ENCODE assay signal across 1 cellular context in genomic region chr9:91220021-91220420, GRCh38.
TF ChIP-seq lines count a peak whose summit lies in the region.

No MANE protein-coding gene starts in this region.

TF ChIP-seq in GM23338, 12 proteins besides CTCF, POLR2A, EP300 and RAD21 (continued from another document):
- TF ChIP-seq, protein P1, sequence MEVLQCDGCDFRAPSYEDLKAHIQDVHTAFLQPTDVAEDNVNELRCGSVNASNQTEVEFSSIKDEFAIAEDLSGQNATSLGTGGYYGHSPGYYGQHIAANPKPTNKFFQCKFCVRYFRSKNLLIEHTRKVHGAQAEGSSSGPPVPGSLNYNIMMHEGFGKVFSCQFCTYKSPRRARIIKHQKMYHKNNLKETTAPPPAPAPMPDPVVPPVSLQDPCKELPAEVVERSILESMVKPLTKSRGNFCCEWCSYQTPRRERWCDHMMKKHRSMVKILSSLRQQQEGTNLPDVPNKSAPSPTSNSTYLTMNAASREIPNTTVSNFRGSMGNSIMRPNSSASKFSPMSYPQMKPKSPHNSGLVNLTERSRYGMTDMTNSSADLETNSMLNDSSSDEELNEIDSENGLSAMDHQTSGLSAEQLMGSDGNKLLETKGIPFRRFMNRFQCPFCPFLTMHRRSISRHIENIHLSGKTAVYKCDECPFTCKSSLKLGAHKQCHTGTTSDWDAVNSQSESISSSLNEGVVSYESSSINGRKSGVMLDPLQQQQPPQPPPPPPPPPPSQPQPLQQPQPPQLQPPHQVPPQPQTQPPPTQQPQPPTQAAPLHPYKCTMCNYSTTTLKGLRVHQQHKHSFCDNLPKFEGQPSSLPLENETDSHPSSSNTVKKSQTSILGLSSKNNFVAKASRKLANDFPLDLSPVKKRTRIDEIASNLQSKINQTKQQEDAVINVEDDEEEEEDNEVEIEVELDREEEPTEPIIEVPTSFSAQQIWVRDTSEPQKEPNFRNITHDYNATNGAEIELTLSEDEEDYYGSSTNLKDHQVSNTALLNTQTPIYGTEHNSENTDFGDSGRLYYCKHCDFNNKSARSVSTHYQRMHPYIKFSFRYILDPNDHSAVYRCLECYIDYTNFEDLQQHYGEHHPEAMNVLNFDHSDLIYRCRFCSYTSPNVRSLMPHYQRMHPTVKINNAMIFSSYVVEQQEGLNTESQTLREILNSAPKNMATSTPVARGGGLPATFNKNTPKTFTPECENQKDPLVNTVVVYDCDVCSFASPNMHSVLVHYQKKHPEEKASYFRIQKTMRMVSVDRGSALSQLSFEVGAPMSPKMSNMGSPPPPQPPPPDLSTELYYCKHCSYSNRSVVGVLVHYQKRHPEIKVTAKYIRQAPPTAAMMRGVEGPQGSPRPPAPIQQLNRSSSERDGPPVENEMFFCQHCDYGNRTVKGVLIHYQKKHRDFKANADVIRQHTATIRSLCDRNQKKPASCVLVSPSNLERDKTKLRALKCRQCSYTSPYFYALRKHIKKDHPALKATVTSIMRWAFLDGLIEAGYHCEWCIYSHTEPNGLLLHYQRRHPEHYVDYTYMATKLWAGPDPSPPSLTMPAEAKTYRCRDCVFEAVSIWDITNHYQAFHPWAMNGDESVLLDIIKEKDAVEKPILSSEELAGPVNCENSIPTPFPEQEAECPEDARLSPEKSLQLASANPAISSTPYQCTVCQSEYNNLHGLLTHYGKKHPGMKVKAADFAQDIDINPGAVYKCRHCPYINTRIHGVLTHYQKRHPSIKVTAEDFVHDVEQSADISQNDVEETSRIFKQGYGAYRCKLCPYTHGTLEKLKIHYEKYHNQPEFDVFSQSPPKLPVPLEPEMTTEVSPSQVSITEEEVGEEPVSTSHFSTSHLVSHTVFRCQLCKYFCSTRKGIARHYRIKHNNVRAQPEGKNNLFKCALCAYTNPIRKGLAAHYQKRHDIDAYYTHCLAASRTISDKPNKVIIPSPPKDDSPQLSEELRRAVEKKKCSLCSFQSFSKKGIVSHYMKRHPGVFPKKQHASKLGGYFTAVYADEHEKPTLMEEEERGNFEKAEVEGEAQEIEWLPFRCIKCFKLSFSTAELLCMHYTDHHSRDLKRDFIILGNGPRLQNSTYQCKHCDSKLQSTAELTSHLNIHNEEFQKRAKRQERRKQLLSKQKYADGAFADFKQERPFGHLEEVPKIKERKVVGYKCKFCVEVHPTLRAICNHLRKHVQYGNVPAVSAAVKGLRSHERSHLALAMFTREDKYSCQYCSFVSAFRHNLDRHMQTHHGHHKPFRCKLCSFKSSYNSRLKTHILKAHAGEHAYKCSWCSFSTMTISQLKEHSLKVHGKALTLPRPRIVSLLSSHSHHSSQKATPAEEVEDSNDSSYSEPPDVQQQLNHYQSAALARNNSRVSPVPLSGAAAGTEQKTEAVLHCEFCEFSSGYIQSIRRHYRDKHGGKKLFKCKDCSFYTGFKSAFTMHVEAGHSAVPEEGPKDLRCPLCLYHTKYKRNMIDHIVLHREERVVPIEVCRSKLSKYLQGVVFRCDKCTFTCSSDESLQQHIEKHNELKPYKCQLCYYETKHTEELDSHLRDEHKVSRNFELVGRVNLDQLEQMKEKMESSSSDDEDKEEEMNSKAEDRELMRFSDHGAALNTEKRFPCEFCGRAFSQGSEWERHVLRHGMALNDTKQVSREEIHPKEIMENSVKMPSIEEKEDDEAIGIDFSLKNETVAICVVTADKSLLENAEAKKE (CRISPR knock-in tag; IDR thresholded peaks at IDR 0.05) = no peak
